In the genomic region with DNA sequence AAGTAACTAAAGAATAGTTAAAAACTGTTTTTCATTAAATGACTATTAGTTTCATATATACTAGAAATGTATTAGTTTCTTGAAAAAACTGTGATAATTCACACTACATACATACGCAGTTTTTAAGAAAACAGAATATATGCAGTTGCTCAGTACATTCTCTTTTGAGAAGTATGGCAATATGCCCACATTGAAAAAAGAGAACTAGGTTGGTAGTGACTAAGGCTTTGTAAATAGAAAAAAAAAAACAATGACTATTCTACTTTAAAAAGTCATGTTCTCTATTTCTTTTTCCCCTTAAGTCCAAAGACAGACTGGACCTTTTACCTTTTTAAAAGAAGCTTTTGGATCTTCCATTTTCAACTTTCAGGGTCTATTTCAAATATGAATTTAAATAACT, we compare ENCODE assay signal across 17 cellular contexts. TPM values are rescaled to one million over a fixed set of nuclear protein-coding genes. Genes with fewer than 3 reads are reported as not detected.
DNase-seq lines count a peak whose midpoint lies in the region; ATAC-seq and TF ChIP-seq lines count a peak whose summit lies in the region.
"Had no signal": no experiment of that assay in that cellular context is flagged by ENCODE, and none has a peak within 500 bp of the region (broad histone marks: within the 10 kb centered on the region; RNA-seq: fewer than 3 reads in every experiment).

No MANE protein-coding gene starts in this region.

- H3K4me3 Mint-ChIP-seq in activated T-cell treated with anti-CD3 and anti-CD28 coated beads, Interleukin-2, amount 50 U/mL, for 72 hours, result no peak overlapping the region
- H3K4me3 Mint-ChIP-seq in activated T-cell treated with anti-CD3 and anti-CD28 coated beads, Interleukin-2, amount 50 U/mL, for 4 hours, result no peak overlapping the region
- no peak overlapping the region for H3K4me3 Mint-ChIP-seq in T-helper 17 cell
- H3K4me3 Mint-ChIP-seq: naive thymus-derived CD8-positive, alpha-beta T cell had no signal

- H3K27me3 ChIP-seq in upper lobe of left lung, result no peaks in the 10 kb centered on the region
- H3K27me3 ChIP-seq: adrenal gland, suprapubic skin had no signal

- H3K36me3 ChIP-seq in upper lobe of left lung, result peaks cover 38 to 94% (median 82%) of the 10 kb centered on the region in 4 donors

- 53 to 93% methylated on average over 1 of the region's 1 CpG for WGBS in upper lobe of left lung, 2 donors

- peaks cover 0 to 6% (median 0%) of the 10 kb centered on the region in 4 donors for H3K4me1 ChIP-seq in upper lobe of left lung
- H3K4me1 ChIP-seq: suprapubic skin had no signal

- H3K27ac ChIP-seq in upper lobe of left lung, result peak overlapping the region in 3 of 4 donors; percentile 19 to 49 (median 47)
- H3K27ac ChIP-seq: suprapubic skin had no signal

- H3K9me3 Mint-ChIP-seq in activated T-cell treated with anti-CD3 and anti-CD28 coated beads, Interleukin-2, amount 50 U/mL, for 72 hours, result no peaks in the 10 kb centered on the region
- no peaks in the 10 kb centered on the region for H3K9me3 Mint-ChIP-seq in activated T-cell treated with anti-CD3 and anti-CD28 coated beads, Interleukin-2, amount 50 U/mL, for 4 hours
- H3K9me3 Mint-ChIP-seq: naive thymus-derived CD8-positive, alpha-beta T cell had no signal

- TF ChIP-seq EP300 in upper lobe of left lung (IDR thresholded peaks at IDR 0.05), result no peak

- peak overlapping the region; percentile 73 for H3K27ac Mint-ChIP-seq in activated T-cell treated with anti-CD3 and anti-CD28 coated beads, Interleukin-2, amount 50 U/mL, for 72 hours
- H3K27ac Mint-ChIP-seq in T-helper 17 cell, result peak overlapping the region; percentile 76

- peaks cover 8 to 31% of the 10 kb centered on the region in 2 donors for H3K36me3 Mint-ChIP-seq in activated T-cell treated with anti-CD3 and anti-CD28 coated beads, Interleukin-2, amount 50 U/mL, for 72 hours (ENCODE audit: insufficient read depth in 2 of 2)
- peaks cover 30% of the 10 kb centered on the region for H3K36me3 Mint-ChIP-seq in activated T-cell treated with anti-CD3 and anti-CD28 coated beads, Interleukin-2, amount 50 U/mL, for 4 hours (ENCODE audit: insufficient read depth)
- peaks cover 8% of the 10 kb centered on the region for H3K36me3 Mint-ChIP-seq in T-helper 17 cell (ENCODE audit: low read depth)

- ATAC-seq in activated T-cell treated with anti-CD3 and anti-CD28 coated beads, Interleukin-2, amount 50 U/mL, for 72 hours (replicated peaks in 1 of 2), result no peak
- ATAC-seq in activated T-cell treated with anti-CD3 and anti-CD28 coated beads, Interleukin-2, amount 50 U/mL, for 4 hours, result no peak
- ATAC-seq in T-helper 17 cell (no peak), upper lobe of left lung (ENCODE audit: low FRiP score in 2 of 2) (peak in 1 of 2 donors; percentile 65), HG03039 (IDR thresholded peaks at IDR 0.05; ENCODE audit: unreplicated experiment) (no peak)
- ATAC-seq: left ventricle myocardium superior; naive thymus-derived CD8-positive, alpha-beta T cell had no signal

- DNase-seq in activated T-cell treated with anti-CD3 and anti-CD28 coated beads, Interleukin-2, amount 50 U/mL, for 72 hours, result no peak
- no peak for DNase-seq in activated T-cell treated with anti-CD3 and anti-CD28 coated beads, Interleukin-2, amount 50 U/mL, for 4 hours
- DNase-seq in T-helper 17 cell (no peak), hepatic stellate cell (ENCODE audit: low spot score) (peak; percentile 9), upper lobe of left lung (no peak), germinal center (ENCODE audit: low spot score) (no peak)
- no peak for DNase-seq in activated CD4-positive, alpha-beta T cell treated with anti-CD3 and anti-CD28 coated beads, Interleukin-2, amount 50 U/mL, for 1 hour
- DNase-seq: ACHN; activated CD4-positive, alpha-beta T cell treated with anti-CD3 and anti-CD28 coated beads for 48 hours; cortex of kidney; left ventricle myocardium superior; naive thymus-derived CD8-positive, alpha-beta T cell; NCI-H2029 treated with DMSO at 0.1 percent for 48 hours; T-helper 2 cell had no signal

- no peak overlapping the region for H3K4me3 ChIP-seq in upper lobe of left lung
- H3K4me3 ChIP-seq: adrenal gland, suprapubic skin had no signal

- H3K9me3 ChIP-seq in T-helper 17 cell (ENCODE audit: control insufficient read depth, low read length, poor library complexity, severe bottlenecking), result no peaks in the 10 kb centered on the region
- no peaks in the 10 kb centered on the region for H3K9me3 ChIP-seq in upper lobe of left lung
- H3K9me3 ChIP-seq: adrenal gland, suprapubic skin had no signal

- no peak for TF ChIP-seq CTCF in upper lobe of left lung (IDR thresholded peaks at IDR 0.05)

- TF ChIP-seq POLR2A in upper lobe of left lung (IDR thresholded peaks at IDR 0.05), result no peak

- H3K4me1 Mint-ChIP-seq in activated T-cell treated with anti-CD3 and anti-CD28 coated beads, Interleukin-2, amount 50 U/mL, for 72 hours (ENCODE audit: low read depth), result no peaks in the 10 kb centered on the region
- H3K4me1 Mint-ChIP-seq in activated T-cell treated with anti-CD3 and anti-CD28 coated beads, Interleukin-2, amount 50 U/mL, for 4 hours (ENCODE audit: low read depth), result peaks cover 3% of the 10 kb centered on the region
- H3K4me1 Mint-ChIP-seq in T-helper 17 cell, result peaks cover 4% of the 10 kb centered on the region

- no peaks in the 10 kb centered on the region for H3K27me3 Mint-ChIP-seq in activated T-cell treated with anti-CD3 and anti-CD28 coated beads, Interleukin-2, amount 50 U/mL, for 72 hours (ENCODE audit: low read depth)
- no peaks in the 10 kb centered on the region for H3K27me3 Mint-ChIP-seq in activated T-cell treated with anti-CD3 and anti-CD28 coated beads, Interleukin-2, amount 50 U/mL, for 4 hours (ENCODE audit: low read depth)
- no peaks in the 10 kb centered on the region for H3K27me3 Mint-ChIP-seq in T-helper 17 cell
- H3K27me3 Mint-ChIP-seq: naive thymus-derived CD8-positive, alpha-beta T cell had no signal

RNA-seq across cellular contexts. Expression of gene SNX6, which starts 25.0 kb away (rescaled TPM):
- total RNA-seq in activated T-cell treated with anti-CD3 and anti-CD28 coated beads, Interleukin-2, amount 50 U/mL, for 72 hours, result 10 to 100 TPM; 90.9 to 93.9 TPM
- 10 to 100 TPM; 58.0 to 59.6 (median 59.4) TPM for total RNA-seq in activated T-cell treated with anti-CD3 and anti-CD28 coated beads, Interleukin-2, amount 50 U/mL, for 4 hours
- 10 to 100 TPM; 67.3 to 87.2 TPM for total RNA-seq in T-helper 17 cell
- 10 to 100 TPM; 23.0 to 60.9 (median 46.8) TPM for total RNA-seq in upper lobe of left lung
